25 cellular contexts compared by ENCODE assay signal in the genomic region with DNA sequence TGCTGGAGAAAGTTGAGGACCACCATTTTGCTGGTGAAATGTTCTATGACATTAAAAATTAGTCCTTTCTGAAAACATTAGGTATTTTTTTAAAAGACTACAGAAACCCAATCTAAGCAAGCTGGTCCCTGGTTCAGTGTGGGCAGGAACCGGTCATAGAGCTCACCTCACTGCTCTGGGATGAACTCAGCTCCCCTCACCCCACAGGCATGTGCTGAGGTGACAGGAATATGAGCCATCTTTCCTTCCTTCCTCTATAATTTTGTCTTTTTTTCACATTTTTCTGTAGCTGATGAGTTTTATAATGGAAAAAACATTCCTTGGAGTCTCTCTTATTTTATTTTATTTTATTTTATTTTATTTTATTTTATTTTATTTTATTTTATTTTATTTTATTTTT. TPM values are rescaled to one million over a fixed set of nuclear protein-coding genes. Genes with fewer than 3 reads are reported as not detected.
"Had no signal": no experiment of that assay in that cellular context is flagged by ENCODE, and none has a peak within 500 bp of the region (broad histone marks: within the 10 kb centered on the region; RNA-seq: fewer than 3 reads in every experiment).

No MANE protein-coding gene starts in this region.

- H3K27ac ChIP-seq: SJSA1, SK-N-MC had no signal

- H3K36me3 ChIP-seq: MG63, SJSA1 had no signal

- H3K4me1 ChIP-seq: SJSA1 had no signal

- H3K4me3 ChIP-seq: MG63, SJSA1, SK-N-MC had no signal

- DNase-seq: IMR-90, Karpas-422, KG1, MG63, NCI-H1092, NCI-H1105 treated with DMSO at 0.1 percent for 48 hours, NCI-H1417 treated with DMSO at 0.1 percent for 48 hours, NCI-H146, NCI-H1694 treated with DMSO at 0.1 percent for 48 hours, NCI-H1930, NCI-H2081, NCI-H2107, NCI-H226, NCI-H446, NCI-H510A, NCI-H524 treated with DMSO at 0.1 percent for 48 hours, NCI-H69, NCI-H774, Right ventricle myocardium superior, RPMI8226, SIG-M5 had no signal

- H3K9me3 ChIP-seq: MG63, SJSA1 had no signal

- H3K27me3 ChIP-seq: MG63, SJSA1 had no signal

RNA-seq across cellular contexts. Expression of a gene that starts 8.2 kb away (rescaled TPM):
- total RNA-seq: HepG2 had no signal
- polyA plus RNA-seq: HepG2 had no signal

RNA-seq across cellular contexts. Expression of a gene that starts 21.4 kb away (rescaled TPM):
- total RNA-seq: HepG2, HT1080, Right ventricle myocardium superior, SJSA1 had no signal
- polyA plus RNA-seq: HepG2 had no signal

RNA-seq across cellular contexts. Expression of a gene that starts 26.6 kb away (rescaled TPM):
- total RNA-seq: HT1080, IMR-90, SJSA1 had no signal
